Comparison of ENCODE assay signal across 8 cellular contexts in genomic region chr19:18328340-18329034, GRCh38. TPM values are rescaled to one million over a fixed set of nuclear protein-coding genes. Genes with fewer than 3 reads are reported as not detected.
A peak's percentile ranks its signal among the peaks of the same experiment; 100 is the strongest.
DNase-seq lines count a peak whose midpoint lies in the region; ATAC-seq and TF ChIP-seq lines count a peak whose summit lies in the region.

No MANE protein-coding gene starts in this region.

- no peaks in the 10 kb centered on the region for H3K9me3 Mint-ChIP-seq in CD8-positive, alpha-beta memory T cell
- no peaks in the 10 kb centered on the region for H3K9me3 Mint-ChIP-seq in endodermal cell

- ATAC-seq in GM19463 (IDR thresholded peaks at IDR 0.05; ENCODE audit: unreplicated experiment): peak; percentile 85

- WGBS in endodermal cell (ENCODE audit: insufficient coverage in 1 of 2, insufficient read length in 1 of 2), 2 experiments: 1 to 4% methylated on average over 9 of the region's 9 CpGs
- no CpG with 5 or more reads among the region's 9 CpGs for WGBS in mesendoderm (ENCODE audit: extremely low coverage, insufficient coverage, low lambda C conversion rate)

- no peak overlapping the region for H4K8ac ChIP-seq in mesendoderm (ENCODE audit: low read depth, low read length)

- no peaks in the 10 kb centered on the region for H3K36me3 ChIP-seq in CD8-positive, alpha-beta memory T cell (ENCODE audit: insufficient read depth, low read length)
- H3K36me3 ChIP-seq in endodermal cell (ENCODE audit: control insufficient read depth, insufficient read depth, low read length) (no peaks in the 10 kb centered on the region), mesendoderm (ENCODE audit: control insufficient read depth, insufficient read depth, low read length) (no peaks in the 10 kb centered on the region)

- H3K23ac ChIP-seq in mesendoderm (ENCODE audit: low read length): no peak overlapping the region

- peak overlapping the region; percentile 65 for H3K4me2 ChIP-seq in mesendoderm (ENCODE audit: low read length)

- no peak overlapping the region for H3K4ac ChIP-seq in mesendoderm (ENCODE audit: low read depth, low read length)

- DNase-seq in CD8-positive, alpha-beta memory T cell: peak; percentile 73 to 92 (median 86)
- peak; percentile 95 for DNase-seq in HT1080 (ENCODE audit: low read depth)
- peak; percentile 82 for DNase-seq in NK-92 treated with Interleukin-12 subunit alpha and Interleukin-12 subunit beta, amount 100 ng/mL, for 24 hours (lab: John Stamatoyannopoulos, UW)
- peak; percentile 73 to 77 for DNase-seq in activated CD8-positive, alpha-beta memory T cell treated with anti-CD3 and anti-CD28 coated beads for 4 hours (ENCODE audit: low read depth in 2 of 2)
- peak; percentile 97 for DNase-seq in endodermal cell
- peak; percentile 99 for DNase-seq in mesendoderm
- DNase-seq in stimulated activated CD8-positive, alpha-beta memory T cell treated with anti-CD3 and anti-CD28 coated beads, Interleukin-15, amount 100 ng/mL, for 4 hours (ENCODE audit: low read depth in 2 of 2): peak; percentile 64 to 82

- no peaks in the 10 kb centered on the region for H3K79me1 ChIP-seq in mesendoderm (ENCODE audit: low read length)

- H2BK15ac ChIP-seq in mesendoderm (replicated peaks; ENCODE audit: low read depth): no peak overlapping the region

- H3K27ac Mint-ChIP-seq in CD8-positive, alpha-beta memory T cell: peak overlapping the region in 7 of 8 donors; percentile 6 to 61 (median 42)
- H3K27ac Mint-ChIP-seq in endodermal cell: peak overlapping the region; percentile 95

- H3K36me3 Mint-ChIP-seq in CD8-positive, alpha-beta memory T cell: no peaks in the 10 kb centered on the region
- H3K36me3 Mint-ChIP-seq in endodermal cell (ENCODE audit: low read depth): no peaks in the 10 kb centered on the region

- peak; percentile 85 for TF ChIP-seq CTCF in endodermal cell (conservative IDR thresholded peaks at IDR 0.05)

- peak overlapping the region; percentile 60 to 79 (median 69) for H3K4me3 Mint-ChIP-seq in CD8-positive, alpha-beta memory T cell
- H3K4me3 Mint-ChIP-seq in endodermal cell: peak overlapping the region; percentile 56

- peak overlapping the region; percentile 50 for H3K4me3 ChIP-seq in CD8-positive, alpha-beta memory T cell (ENCODE audit: low read length)
- H3K4me3 ChIP-seq in endodermal cell (ENCODE audit: low read length) (peak overlapping the region; percentile 86), mesendoderm (ENCODE audit: low read length) (peak overlapping the region; percentile 22)

- peak overlapping the region; percentile 1 for H3K27ac ChIP-seq in CD8-positive, alpha-beta memory T cell (ENCODE audit: low read depth, low read length)
- H3K27ac ChIP-seq in endodermal cell (ENCODE audit: low read depth, low read length) (peak overlapping the region; percentile 58), mesendoderm (ENCODE audit: low read depth, low read length) (peak overlapping the region; percentile 33)

- CTCF ChIA-PET in CD8-positive, alpha-beta memory T cell (lab: Charles Lee): interaction anchor here (0.8 to 18.4 kb wide), 22 partner anchors 8 to 218 kb away, joined by 3 to 436 read pairs (median 4); partner anchors contain the start of genes IQCN, JUND, RAB3A and SSBP4

- peak overlapping the region; percentile 39 for H2BK5ac ChIP-seq in mesendoderm (ENCODE audit: low read length)

- peak overlapping the region; percentile 38 for H3K9ac ChIP-seq in endodermal cell (ENCODE audit: extremely low read depth, low read length, poor library complexity, severe bottlenecking)
- H3K9ac ChIP-seq in mesendoderm (ENCODE audit: low read length): peak overlapping the region; percentile 77

- H3K9me3 ChIP-seq in CD8-positive, alpha-beta memory T cell (ENCODE audit: low read length): no peaks in the 10 kb centered on the region
- no peaks in the 10 kb centered on the region for H3K9me3 ChIP-seq in endodermal cell (ENCODE audit: control insufficient read depth, low read length)

- H2BK120ac ChIP-seq in mesendoderm (ENCODE audit: low read depth, low read length): no peak overlapping the region

- no peak overlapping the region for H3K18ac ChIP-seq in mesendoderm (ENCODE audit: low read length)

- H4K5ac ChIP-seq in mesendoderm (ENCODE audit: low read length): no peak overlapping the region

- no peak overlapping the region for H2AK5ac ChIP-seq in mesendoderm (ENCODE audit: low read length)

- H3K79me2 ChIP-seq in mesendoderm (ENCODE audit: control insufficient read depth, insufficient read depth, low read length): no peaks in the 10 kb centered on the region

- peaks cover 16% of the 10 kb centered on the region for H3K4me1 ChIP-seq in CD8-positive, alpha-beta memory T cell (ENCODE audit: insufficient read depth, low read length)
- H3K4me1 ChIP-seq in endodermal cell (ENCODE audit: control insufficient read depth, insufficient read depth, low read length) (no peaks in the 10 kb centered on the region), mesendoderm (ENCODE audit: control insufficient read depth, low read depth, low read length) (peaks cover 5% of the 10 kb centered on the region)

- peaks cover 15 to 19% (median 16%) of the 10 kb centered on the region in 3 donors for H3K4me1 Mint-ChIP-seq in CD8-positive, alpha-beta memory T cell
- H3K4me1 Mint-ChIP-seq in endodermal cell: peaks cover 14% of the 10 kb centered on the region

- H3K27me3 ChIP-seq in CD8-positive, alpha-beta memory T cell (ENCODE audit: insufficient read depth, low read length, poor library complexity, severe bottlenecking): no peaks in the 10 kb centered on the region
- H3K27me3 ChIP-seq in endodermal cell (ENCODE audit: control insufficient read depth, insufficient read depth, low read length, poor library complexity, severe bottlenecking) (no peaks in the 10 kb centered on the region), mesendoderm (ENCODE audit: insufficient read depth, low read length, poor library complexity) (no peaks in the 10 kb centered on the region)

- POLR2A ChIA-PET in CD8-positive, alpha-beta memory T cell (lab: Charles Lee): interaction anchor here (0.6 to 7.4 kb wide), 6 partner anchors 20 to 381 kb away, joined by 3 to 118 read pairs (median 6); partner anchors contain the start of gene JUND

- H3K56ac ChIP-seq in mesendoderm (ENCODE audit: low read length): peak overlapping the region; percentile 86

- H3K27me3 Mint-ChIP-seq in CD8-positive, alpha-beta memory T cell: peaks cover 0 to 3% of the 10 kb centered on the region in 2 donors
- H3K27me3 Mint-ChIP-seq in endodermal cell (ENCODE audit: insufficient read depth): no peaks in the 10 kb centered on the region

RNA-seq across cellular contexts. Expression of gene LSM4, which starts 5.6 kb away (rescaled TPM):
- 100 to 1,000 TPM; 351 to 373 TPM for total RNA-seq in CD8-positive, alpha-beta memory T cell
- polyA plus RNA-seq in CD8-positive, alpha-beta memory T cell: 154 TPM
- 456 and 535 TPM in 2 replicates for total RNA-seq in HT1080 (2014; rRNA removed; shearing (Covaris generic))
- polyA plus RNA-seq in HT1080 (2015; cell fraction: cytosol; rRNA removed): 296 and 419 TPM in 2 replicates
- polyA plus RNA-seq in HT1080 (2015; cell fraction: nucleus; rRNA removed): 97.6 and 115 TPM in 2 replicates
- 100 to 1,000 TPM; 252 to 276 TPM for total RNA-seq in endodermal cell
- 273 TPM for polyA plus RNA-seq in endodermal cell (2013, experiment 1 of 2)
- polyA plus RNA-seq in endodermal cell (2013, experiment 2 of 2): 240 TPM
- polyA plus RNA-seq in mesendoderm (2013, experiment 1 of 2): 236 TPM
- polyA plus RNA-seq in mesendoderm (2013, experiment 2 of 2): 226 TPM

RNA-seq across cellular contexts. Expression of gene PGPEP1, which starts 11.9 kb away (rescaled TPM):
- total RNA-seq in CD8-positive, alpha-beta memory T cell: 10 to 100 TPM; 27.3 to 27.7 TPM
- 12.2 TPM for polyA plus RNA-seq in CD8-positive, alpha-beta memory T cell
- 9.1 and 20.9 TPM in 2 replicates for total RNA-seq in HT1080 (2014; rRNA removed; shearing (Covaris generic))
- polyA plus RNA-seq in HT1080 (2015; cell fraction: cytosol; rRNA removed): 8.5 and 9.1 TPM in 2 replicates
- 19.4 and 21.4 TPM in 2 replicates for polyA plus RNA-seq in HT1080 (2015; cell fraction: nucleus; rRNA removed)
- 1 to 10 TPM; 7.7 to 9.0 TPM for total RNA-seq in endodermal cell
- 56.3 TPM for polyA plus RNA-seq in endodermal cell (2013, experiment 1 of 2)
- polyA plus RNA-seq in endodermal cell (2013, experiment 2 of 2): 66.8 TPM
- 20.5 TPM for polyA plus RNA-seq in mesendoderm (2013, experiment 1 of 2)
- polyA plus RNA-seq in mesendoderm (2013, experiment 2 of 2): 23.0 TPM

RNA-seq across cellular contexts. Expression of gene JUND, which starts 47.1 kb away (rescaled TPM):
- 100 to 1,000 TPM; 300 to 327 TPM for total RNA-seq in CD8-positive, alpha-beta memory T cell
- polyA plus RNA-seq in CD8-positive, alpha-beta memory T cell: 174 TPM
- total RNA-seq in HT1080 (2014; rRNA removed; shearing (Covaris generic)): 55.4 and 64.5 TPM in 2 replicates
- 98.9 and 105 TPM in 2 replicates for polyA plus RNA-seq in HT1080 (2015; cell fraction: cytosol; rRNA removed)
- polyA plus RNA-seq in HT1080 (2015; cell fraction: nucleus; rRNA removed): 39.1 and 39.4 TPM in 2 replicates
- 100 to 1,000 TPM; 112 to 148 TPM for total RNA-seq in endodermal cell
- polyA plus RNA-seq in endodermal cell (2013, experiment 1 of 2): 255 TPM
- polyA plus RNA-seq in endodermal cell (2013, experiment 2 of 2): 262 TPM
- polyA plus RNA-seq in mesendoderm (2013, experiment 1 of 2): 70.9 TPM
- 72.9 TPM for polyA plus RNA-seq in mesendoderm (2013, experiment 2 of 2)

RNA-seq across cellular contexts. Expression of gene IQCN, which starts 54.2 kb away (rescaled TPM):
- 1 to 10 TPM; 1.3 TPM for total RNA-seq in CD8-positive, alpha-beta memory T cell
- polyA plus RNA-seq in CD8-positive, alpha-beta memory T cell: 0.31 TPM
- not detected in 2 replicates for total RNA-seq in HT1080 (2014; rRNA removed; shearing (Covaris generic))
- polyA plus RNA-seq in HT1080 (2015; cell fraction: cytosol; rRNA removed): not detected in 2 replicates
- 0.15 TPM in 1 of 2 replicates, not detected in the other for polyA plus RNA-seq in HT1080 (2015; cell fraction: nucleus; rRNA removed)
- total RNA-seq in endodermal cell: 1 to 10 TPM; 2.4 to 3.3 TPM
- 3.2 TPM for polyA plus RNA-seq in endodermal cell (2013, experiment 1 of 2)
- 2.7 TPM for polyA plus RNA-seq in endodermal cell (2013, experiment 2 of 2)
- polyA plus RNA-seq in mesendoderm (2013, experiment 1 of 2): 0.06 TPM
- polyA plus RNA-seq in mesendoderm (2013, experiment 2 of 2): 0.07 TPM

RNA-seq across cellular contexts. Expression of gene GDF15, which starts 57.5 kb away (rescaled TPM):
- under 1 TPM; 0.28 to 0.29 TPM for total RNA-seq in CD8-positive, alpha-beta memory T cell
- polyA plus RNA-seq in CD8-positive, alpha-beta memory T cell: not detected
- total RNA-seq in HT1080 (2014; rRNA removed; shearing (Covaris generic)): 97.3 and 120 TPM in 2 replicates
- 870 and 872 TPM in 2 replicates for polyA plus RNA-seq in HT1080 (2015; cell fraction: cytosol; rRNA removed)
- 1,277 and 1,293 TPM in 2 replicates for polyA plus RNA-seq in HT1080 (2015; cell fraction: nucleus; rRNA removed)
- 1 to 10 TPM in 1 of 2 donors, under 1 TPM in 1; 0.90 to 2.2 TPM for total RNA-seq in endodermal cell
- 15.5 TPM for polyA plus RNA-seq in endodermal cell (2013, experiment 1 of 2)
- polyA plus RNA-seq in endodermal cell (2013, experiment 2 of 2): 18.2 TPM
- polyA plus RNA-seq in mesendoderm (2013, experiment 1 of 2): 2.1 TPM
- 1.8 TPM for polyA plus RNA-seq in mesendoderm (2013, experiment 2 of 2)

Comparison
In these comparisons a context has a peak if more than half of its experiments do, and no peak if none do; other contexts are left out.
1. Peak in every context shown above with its lines: DNase-seq, ATAC-seq, H3K4me3 ChIP-seq and H3K27ac ChIP-seq.
2. H3K27ac ChIP-seq: peak in every context shown above with its lines; median percentile 58 in endodermal cell; 33 in mesendoderm; 1 in CD8-positive, alpha-beta memory T cell.
3. H3K4me3 ChIP-seq: peak in every context shown above with its lines; median percentile 86 in endodermal cell; 50 in CD8-positive, alpha-beta memory T cell; 22 in mesendoderm.